In genomic region chr4:52861879-52862604, GRCh38 we compare ENCODE assay signal across 8 cellular contexts. TPM values are rescaled to one million over a fixed set of nuclear protein-coding genes. Genes with fewer than 3 reads are reported as not detected.
DNase-seq lines count a peak whose midpoint lies in the region; ATAC-seq and TF ChIP-seq lines count a peak whose summit lies in the region.

TSS of gene RASL11B (plus strand) at chr4:52862317. CDS start at chr4:52862508, 191 bp downstream.

- H3K4me3 Mint-ChIP-seq in activated naive CD4-positive, alpha-beta T cell treated with anti-CD3 and anti-CD28 coated beads, Interleukin-2, amount 50 U/mL, for 24 hours = peak within 1 kb of the TSS; percentile 81

- ATAC-seq in GM21737 (IDR thresholded peaks at IDR 0.05; ENCODE audit: unreplicated experiment) (peak; percentile 100), Right ventricle myocardium inferior (peak; percentile 99)

- TF ChIP-seq EP300 in ovary (IDR thresholded peaks at IDR 0.05) = no peak

- 0% methylated on average over 63 to 93 of the region's 93 CpGs for WGBS in ovary, 3 donors
- 0% methylated on average over 24 to 57 of the region's 93 CpGs for WGBS in testis, 2 donors

- TF ChIP-seq CTCF in ovary (IDR thresholded peaks at IDR 0.05) = peak; percentile 20 to 80 (median 67)
- peak; percentile 26 to 54 (median 30) for TF ChIP-seq CTCF in testis (IDR thresholded peaks at IDR 0.05)

- H3K4me1 Mint-ChIP-seq in activated naive CD4-positive, alpha-beta T cell treated with anti-CD3 and anti-CD28 coated beads, Interleukin-2, amount 50 U/mL, for 24 hours = peaks cover 5% of the 10 kb centered on the region

- H3K9me3 ChIP-seq in SK-N-MC (ENCODE audit: low read depth, low read length) (no peaks in the 10 kb centered on the region), ovary (no peaks in the 10 kb centered on the region), testis (no peaks in the 10 kb centered on the region)

- H3K27ac Mint-ChIP-seq in activated naive CD4-positive, alpha-beta T cell treated with anti-CD3 and anti-CD28 coated beads, Interleukin-2, amount 50 U/mL, for 24 hours = no peak within 1 kb of the TSS

- H3K27me3 Mint-ChIP-seq in activated naive CD4-positive, alpha-beta T cell treated with anti-CD3 and anti-CD28 coated beads, Interleukin-2, amount 50 U/mL, for 24 hours = peaks cover 22% of the 10 kb centered on the region

- peak; percentile 57 for TF ChIP-seq POLR2A in ovary (IDR thresholded peaks at IDR 0.05)
- peak; percentile 75 for TF ChIP-seq POLR2A in testis (IDR thresholded peaks at IDR 0.05)

- H3K36me3 Mint-ChIP-seq in activated naive CD4-positive, alpha-beta T cell treated with anti-CD3 and anti-CD28 coated beads, Interleukin-2, amount 50 U/mL, for 24 hours = peaks cover 4% of the 10 kb centered on the region

- intact Hi-C loops in Right ventricle myocardium inferior (cut with DNase I) = loop anchor here (2.0 to 10.0 kb wide), 5 partner anchors 40 to 315 kb away; partner anchors contain the start of gene USP46
- intact Hi-C loops in ovary (cut with DNase I) = loop anchor here (2.0 to 10.0 kb wide), 7 partner anchors 93 to 297 kb away; partner anchors contain the start of gene USP46 (in 1 of the 4)
- intact Hi-C loops in testis (cut with DNase I; ENCODE audit: low total_unique reads) = loop anchor here (10.0 kb wide), 1 partner anchor 147 kb away; no protein-coding TSS in a partner anchor

- peak within 1 kb of the TSS; percentile 43 for H3K9ac ChIP-seq in SK-N-MC (ENCODE audit: insufficient read length)

- no peaks in the 10 kb centered on the region for H3K9me3 Mint-ChIP-seq in activated naive CD4-positive, alpha-beta T cell treated with anti-CD3 and anti-CD28 coated beads, Interleukin-2, amount 50 U/mL, for 24 hours

- no peaks in the 10 kb centered on the region for H3K36me3 ChIP-seq in SK-N-MC (ENCODE audit: insufficient read depth, low read length)
- no peaks in the 10 kb centered on the region for H3K36me3 ChIP-seq in ovary
- H3K36me3 ChIP-seq in testis (ENCODE audit: low read depth, missing control alignments) = no peaks in the 10 kb centered on the region

- H3K27me3 ChIP-seq in ovary = no peaks in the 10 kb centered on the region
- no peaks in the 10 kb centered on the region for H3K27me3 ChIP-seq in testis

- DNase-seq in DMS79 (lab: John Stamatoyannopoulos, UW) (peak; percentile 25), KG1 (lab: John Stamatoyannopoulos, UW) (peak; percentile 47), SK-N-MC (ENCODE audit: low read depth, low spot score) (no peak), Right ventricle myocardium inferior (ENCODE audit: missing footprints) (peak; percentile 90), ovary (peak; percentile 88 to 94 (median 89)), testis (peak; percentile 91)

- H3K4me3 ChIP-seq in SK-N-MC = peak within 1 kb of the TSS; percentile 80
- peak within 1 kb of the TSS; percentile 85 for H3K4me3 ChIP-seq in ovary
- peak within 1 kb of the TSS; percentile 79 to 90 for H3K4me3 ChIP-seq in testis

- no peak within 1 kb of the TSS for H3K27ac ChIP-seq in SK-N-MC
- H3K27ac ChIP-seq in ovary = peak within 1 kb of the TSS; percentile 36 to 81
- H3K27ac ChIP-seq in testis = peak within 1 kb of the TSS; percentile 81 to 86

- peaks cover 6% of the 10 kb centered on the region for H3K4me1 ChIP-seq in ovary (ENCODE audit: insufficient read depth)
- H3K4me1 ChIP-seq in testis = peaks cover 25% of the 10 kb centered on the region

RNA-seq across cellular contexts. Expression of gene RASL11B, which starts in this region (rescaled TPM):
- total RNA-seq in Right ventricle myocardium inferior = 3.7 TPM
- total RNA-seq in ovary = 100 to 1,000 TPM in 1 of 7 donors, 10 to 100 TPM in 6; 15.3 to 166 (median 82.0) TPM
- 10 to 100 TPM; 32.6 to 62.5 TPM for polyA plus RNA-seq in ovary
- 10 to 100 TPM; 16.7 to 25.5 TPM for total RNA-seq in testis
- polyA plus RNA-seq in testis (ENCODE audit: insufficient read depth, low read depth, low replicate concordance) = 15.3 TPM
